ENCODE assay signal across 20 cellular contexts in the genomic region with DNA sequence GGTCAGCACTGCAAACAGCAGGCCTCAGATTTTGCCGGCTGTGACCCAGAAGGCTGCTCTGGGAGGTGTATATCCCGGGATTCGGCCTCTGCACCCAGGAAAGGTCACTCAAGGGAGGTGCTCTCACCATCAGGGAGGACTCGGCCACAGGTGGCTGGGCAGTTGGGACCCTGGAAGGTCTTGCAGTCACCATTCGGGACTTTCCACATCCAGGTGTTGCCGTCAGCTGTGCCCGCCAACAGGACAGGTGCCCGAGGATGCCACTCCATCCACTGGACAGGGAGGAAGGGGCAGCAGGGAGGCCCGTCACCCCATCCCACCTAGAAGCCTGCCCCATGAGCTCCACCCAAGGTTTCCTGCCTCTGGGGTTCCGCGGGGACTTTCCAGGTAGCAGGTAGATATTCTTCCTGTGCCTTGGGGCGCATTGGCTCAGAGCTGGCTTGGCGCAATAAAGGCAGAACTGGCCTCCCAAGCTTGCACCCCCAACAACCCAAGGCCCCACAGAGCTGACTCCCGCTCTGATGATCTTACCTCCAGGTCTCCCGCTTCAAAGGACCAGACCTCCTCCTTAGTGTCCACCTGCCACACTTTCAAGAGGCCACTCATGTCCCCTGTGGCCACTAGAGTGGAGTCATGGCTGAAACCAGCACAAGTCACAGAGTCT. TPM values are rescaled to one million over a fixed set of nuclear protein-coding genes. Genes with fewer than 3 reads are reported as not detected.
DNase-seq lines count a peak whose midpoint lies in the region; ATAC-seq and TF ChIP-seq lines count a peak whose summit lies in the region.
"Had no signal": no experiment of that assay in that cellular context is flagged by ENCODE, and none has a peak within 500 bp of the region (broad histone marks: within the 10 kb centered on the region; RNA-seq: fewer than 3 reads in every experiment).

No MANE protein-coding gene starts in this region.

- peaks cover 0 to 63% (median 49%) of the 10 kb centered on the region in 6 donors for H3K36me3 ChIP-seq in spleen

- no peaks in the 10 kb centered on the region for H3K27me3 Mint-ChIP-seq in activated CD8-positive, alpha-beta memory T cell treated with anti-CD3 and anti-CD28 coated beads, Interleukin-2, amount 10 ng/mL, durations not matched to agents 7 days and 5 days
- H3K27me3 Mint-ChIP-seq in IgD-negative memory B cell (peaks cover 2% of the 10 kb centered on the region), endothelial cell (ENCODE audit: unreplicated experiment) (peaks cover 11% of the 10 kb centered on the region)

- H3K27me3 ChIP-seq in spleen (replicated peaks in 1 of 7) = no peaks in the 10 kb centered on the region
- H3K27me3 ChIP-seq: MG63 had no signal

- H3K4me1 ChIP-seq in spleen = peaks cover 19 to 84% (median 54%) of the 10 kb centered on the region in 6 donors

- H3K27ac ChIP-seq in spleen = no peak overlapping the region
- H3K27ac ChIP-seq: C4-2B, HL-60, KMS-11 had no signal

- H3K9me3 Mint-ChIP-seq in activated CD8-positive, alpha-beta memory T cell treated with anti-CD3 and anti-CD28 coated beads, Interleukin-2, amount 10 ng/mL, durations not matched to agents 7 days and 5 days (ENCODE audit: low read depth) = no peaks in the 10 kb centered on the region
- H3K9me3 Mint-ChIP-seq in IgD-negative memory B cell (no peaks in the 10 kb centered on the region), endothelial cell (ENCODE audit: unreplicated experiment) (no peaks in the 10 kb centered on the region)
- H3K9me3 Mint-ChIP-seq: HFFc6 had no signal

- no peak overlapping the region for H3K4me3 ChIP-seq in spleen
- H3K4me3 ChIP-seq: GM12878, MG63 had no signal

- 92 to 96% (median 93%) methylated on average over 11 to 15 of the region's 15 CpGs for WGBS in spleen, 5 donors

- no peaks in the 10 kb centered on the region for H3K9me3 ChIP-seq in spleen
- H3K9me3 ChIP-seq: MG63 had no signal

- TF ChIP-seq POLR2A in spleen (IDR thresholded peaks at IDR 0.05) = no peak

- TF ChIP-seq CTCF in endothelial cell (IDR thresholded peaks at IDR 0.05; ENCODE audit: unreplicated experiment) = no peak
- no peak for TF ChIP-seq CTCF in spleen (IDR thresholded peaks at IDR 0.05 in 8 of 11, conservative IDR thresholded peaks at IDR 0.05 in 3 of 11)

- no peak overlapping the region for H3K4me3 Mint-ChIP-seq in activated CD8-positive, alpha-beta memory T cell treated with anti-CD3 and anti-CD28 coated beads, Interleukin-2, amount 10 ng/mL, durations not matched to agents 7 days and 5 days
- H3K4me3 Mint-ChIP-seq in IgD-negative memory B cell (peak overlapping the region in 2 of 4 donors; percentile 40 to 78), endothelial cell (ENCODE audit: unreplicated experiment) (peak overlapping the region; percentile 81)
- H3K4me3 Mint-ChIP-seq: HFFc6 had no signal

- H3K4me1 Mint-ChIP-seq in activated CD8-positive, alpha-beta memory T cell treated with anti-CD3 and anti-CD28 coated beads, Interleukin-2, amount 10 ng/mL, durations not matched to agents 7 days and 5 days = peaks cover 31% of the 10 kb centered on the region
- H3K4me1 Mint-ChIP-seq in IgD-negative memory B cell (peaks cover 14 to 28% (median 26%) of the 10 kb centered on the region in 3 donors), endothelial cell (ENCODE audit: unreplicated experiment) (peaks cover 17% of the 10 kb centered on the region)

- DNase-seq in activated CD8-positive, alpha-beta memory T cell treated with anti-CD3 and anti-CD28 coated beads, Interleukin-2, amount 10 ng/mL, durations not matched to agents 7 days and 5 days = no peak
- DNase-seq in activated CD8-positive, alpha-beta memory T cell treated with anti-CD3 and anti-CD28 coated beads for 24 hours = no peak
- no peak for DNase-seq in endothelial cell (ENCODE audit: low spot score)
- peak; percentile 73 for DNase-seq in spleen
- no peak for DNase-seq in HT-29 (ENCODE audit: low spot score)
- DNase-seq: HFFc6, MG63, NCI-H1105 treated with DMSO at 0.1 percent for 48 hours, NCI-H187 treated with DMSO at 0.1 percent for 48 hours, NCI-H446, NCI-H748 treated with DMSO at 0.1 percent for 48 hours, PC-3 had no signal

- ATAC-seq in activated CD8-positive, alpha-beta memory T cell treated with anti-CD3 and anti-CD28 coated beads, Interleukin-2, amount 10 ng/mL, durations not matched to agents 7 days and 5 days = no peak
- ATAC-seq in HG03175 (IDR thresholded peaks at IDR 0.05; ENCODE audit: unreplicated experiment) = no peak
- ATAC-seq in GM19324 (IDR thresholded peaks at IDR 0.05; ENCODE audit: low FRiP score, unreplicated experiment) = no peak
- ATAC-seq: GM12878, PC-3 had no signal

- H3K36me3 Mint-ChIP-seq in activated CD8-positive, alpha-beta memory T cell treated with anti-CD3 and anti-CD28 coated beads, Interleukin-2, amount 10 ng/mL, durations not matched to agents 7 days and 5 days = peaks cover 14% of the 10 kb centered on the region
- H3K36me3 Mint-ChIP-seq in IgD-negative memory B cell (no peaks in the 10 kb centered on the region), endothelial cell (ENCODE audit: low read depth, unreplicated experiment) (peaks cover 25% of the 10 kb centered on the region)

- peak overlapping the region; percentile 65 for H3K27ac Mint-ChIP-seq in activated CD8-positive, alpha-beta memory T cell treated with anti-CD3 and anti-CD28 coated beads, Interleukin-2, amount 10 ng/mL, durations not matched to agents 7 days and 5 days
- peak overlapping the region in 2 of 3 donors; percentile 35 to 68 for H3K27ac Mint-ChIP-seq in IgD-negative memory B cell
- no peak overlapping the region for H3K27ac Mint-ChIP-seq in endothelial cell (ENCODE audit: unreplicated experiment)
- H3K27ac Mint-ChIP-seq: HFFc6 had no signal

- intact Hi-C loops in spleen (cut with DNase I; ENCODE audit: low total_unique reads) = no loop called here

- CTCF ChIA-PET in activated CD8-positive, alpha-beta memory T cell treated with anti-CD3 and anti-CD28 coated beads, Interleukin-2, amount 10 ng/mL, durations not matched to agents 7 days and 5 days (lab: Charles Lee) = interaction anchor here (0.6 to 1.3 kb wide), 3 partner anchors 10 to 354 kb away, joined by 3 to 5 read pairs (median 4); no protein-coding TSS in a partner anchor

RNA-seq across cellular contexts. Expression of a gene that starts 3.5 kb away (rescaled TPM):
- 10 to 100 TPM; 49.5 to 61.4 TPM for total RNA-seq in activated CD8-positive, alpha-beta memory T cell treated with anti-CD3 and anti-CD28 coated beads, Interleukin-2, amount 10 ng/mL, durations not matched to agents 7 days and 5 days
- polyA plus RNA-seq in IgD-negative memory B cell (82.0 TPM), spleen (10 to 100 TPM; 54.1 to 93.8 (median 65.6) TPM)
- total RNA-seq in endothelial cell (ENCODE audit: unreplicated experiment) (67.6 TPM), spleen (10 to 100 TPM; 55.6 to 84.6 (median 61.9) TPM)
- 266 and 310 TPM in 2 replicates for total RNA-seq in HT-29 (2014; rRNA removed; shearing (Covaris generic))

RNA-seq across cellular contexts. Expression of a gene that starts 3.9 kb away (rescaled TPM):
- 10 to 100 TPM; 37.6 to 40.7 TPM for total RNA-seq in activated CD8-positive, alpha-beta memory T cell treated with anti-CD3 and anti-CD28 coated beads, Interleukin-2, amount 10 ng/mL, durations not matched to agents 7 days and 5 days
- polyA plus RNA-seq in IgD-negative memory B cell = 126 TPM
- 31.7 TPM for total RNA-seq in endothelial cell (ENCODE audit: unreplicated experiment)
- total RNA-seq in spleen = 10 to 100 TPM; 41.4 to 61.2 (median 47.7) TPM
- 10 to 100 TPM; 69.0 to 92.1 (median 83.5) TPM for polyA plus RNA-seq in spleen
- 73.9 and 77.2 TPM in 2 replicates for total RNA-seq in HT-29 (2014; rRNA removed; shearing (Covaris generic))

RNA-seq across cellular contexts. Expression of a gene that starts 5.6 kb away (rescaled TPM):
- under 1 TPM; 0.73 to 0.82 TPM for total RNA-seq in activated CD8-positive, alpha-beta memory T cell treated with anti-CD3 and anti-CD28 coated beads, Interleukin-2, amount 10 ng/mL, durations not matched to agents 7 days and 5 days
- polyA plus RNA-seq in IgD-negative memory B cell (0.64 TPM), spleen (1 to 10 TPM; 1.4 to 9.0 (median 2.9) TPM)
- total RNA-seq in endothelial cell (ENCODE audit: unreplicated experiment) (0.77 TPM), spleen (10 to 100 TPM in 1 of 7 donors, 1 to 10 TPM in 6; 2.6 to 13.9 (median 7.3) TPM)
- 0.05 and 0.56 TPM in 2 replicates for total RNA-seq in HT-29 (2014; rRNA removed; shearing (Covaris generic))
- total RNA-seq: G401 had no signal

RNA-seq across cellular contexts. Expression of a gene that starts 25.9 kb away (rescaled TPM):
- 10 to 100 TPM; 51.5 to 72.4 TPM for total RNA-seq in activated CD8-positive, alpha-beta memory T cell treated with anti-CD3 and anti-CD28 coated beads, Interleukin-2, amount 10 ng/mL, durations not matched to agents 7 days and 5 days
- polyA plus RNA-seq in IgD-negative memory B cell (147 TPM), spleen (10 to 100 TPM; 17.2 to 33.1 (median 27.4) TPM)
- total RNA-seq in endothelial cell (ENCODE audit: unreplicated experiment) (78.5 TPM), spleen (100 to 1,000 TPM in 3 of 7 donors, 10 to 100 TPM in 4; 79.4 to 121 (median 95.9) TPM)
- 229 and 311 TPM in 2 replicates for total RNA-seq in HT-29 (2014; rRNA removed; shearing (Covaris generic))

RNA-seq across cellular contexts. Expression of a gene that starts 49.5 kb away (rescaled TPM):
- 100 to 1,000 TPM; 742 to 839 TPM for total RNA-seq in activated CD8-positive, alpha-beta memory T cell treated with anti-CD3 and anti-CD28 coated beads, Interleukin-2, amount 10 ng/mL, durations not matched to agents 7 days and 5 days
- 862 TPM for polyA plus RNA-seq in IgD-negative memory B cell
- 468 TPM for total RNA-seq in endothelial cell (ENCODE audit: unreplicated experiment)
- 100 to 1,000 TPM; 344 to 554 (median 430) TPM for total RNA-seq in spleen
- polyA plus RNA-seq in spleen = 100 to 1,000 TPM; 262 to 317 (median 289) TPM
- 220 and 244 TPM in 2 replicates for total RNA-seq in HT-29 (2014; rRNA removed; shearing (Covaris generic))
